In genomic region chr1:97919568-97920261, GRCh38 we compare ENCODE assay signal across 8 cellular contexts. TPM values are rescaled to one million over a fixed set of nuclear protein-coding genes. Genes with fewer than 3 reads are reported as not detected.
DNase-seq lines count a peak whose midpoint lies in the region; ATAC-seq and TF ChIP-seq lines count a peak whose summit lies in the region.

No MANE protein-coding gene starts in this region.

- H3K79me2 ChIP-seq in PC-3 (ENCODE audit: low read length), result peaks cover 49% of the 10 kb centered on the region

- H3K9ac ChIP-seq in PC-3 (ENCODE audit: low read length), result peak overlapping the region; percentile 70

- TF ChIP-seq CTCF in GM20000 (IDR thresholded peaks at IDR 0.05; ENCODE audit: extremely low read depth, missing control alignments), result no peak
- TF ChIP-seq CTCF in PC-3 (conservative IDR thresholded peaks at IDR 0.05; ENCODE audit: low read depth, low read length), result no peak
- no peak for TF ChIP-seq CTCF in endothelial cell (IDR thresholded peaks at IDR 0.05; ENCODE audit: unreplicated experiment)

- H2AFZ ChIP-seq in PC-3 (ENCODE audit: low read length), result peak overlapping the region; percentile 89

- no peaks in the 10 kb centered on the region for H3K27me3 ChIP-seq in PC-3 (ENCODE audit: low read length)

- no peaks in the 10 kb centered on the region for H3K36me3 ChIP-seq in PC-3 (ENCODE audit: low read depth, low read length)

- ATAC-seq in PC-3, result no peak
- no peak for ATAC-seq in HG02571 (IDR thresholded peaks at IDR 0.05; ENCODE audit: unreplicated experiment)
- ATAC-seq in GM18502 (IDR thresholded peaks at IDR 0.05; ENCODE audit: poor library complexity, unreplicated experiment), result no peak

- H3K36me3 Mint-ChIP-seq in endothelial cell (ENCODE audit: low read depth, unreplicated experiment), result no peaks in the 10 kb centered on the region

- no TSS peak for BruUV-seq in PC-3 (replicated peaks; lab: Mats Ljungman, UMichigan)

- H3K4me3 Mint-ChIP-seq in endothelial cell (ENCODE audit: unreplicated experiment), result peak overlapping the region; percentile 92

- no peaks in the 10 kb centered on the region for H3K27me3 Mint-ChIP-seq in endothelial cell (ENCODE audit: unreplicated experiment)

- peak overlapping the region; percentile 88 for H3K4me2 ChIP-seq in PC-3 (ENCODE audit: low read length)

- H3K4me1 Mint-ChIP-seq in endothelial cell (ENCODE audit: unreplicated experiment), result peaks cover 9% of the 10 kb centered on the region

- DNase-seq in GM20000 (ENCODE audit: low spot score), result peak; percentile 10
- peak; percentile 53 for DNase-seq in PC-3
- DNase-seq in endothelial cell (ENCODE audit: low spot score), result no peak
- peak; percentile 58 for DNase-seq in pons (ENCODE audit: low spot score)
- DNase-seq in stimulated activated CD4-positive, alpha-beta T cell treated with anti-CD3 and anti-CD28 coated beads, Interleukin-4, amount 100 ng/mL, for 1 hour, result no peak
- DNase-seq in NCI-H2171 treated with DMSO at 0.1 percent for 48 hours (lab: John Stamatoyannopoulos, UW), result no peak

- H3F3A ChIP-seq in PC-3 (ENCODE audit: low read length, unreplicated experiment), result no peaks in the 10 kb centered on the region

- POLR2A ChIA-PET in PC-3 (lab: Charles Lee; ENCODE audit: unreplicated experiment), result interaction anchor here (0.6 to 0.7 kb wide), 3 partner anchors 12 to 111 kb away, joined by 3 read pairs; no protein-coding TSS in a partner anchor

- no peaks in the 10 kb centered on the region for H3K9me3 Mint-ChIP-seq in endothelial cell (ENCODE audit: unreplicated experiment)

- H3K4me1 ChIP-seq in PC-3 (ENCODE audit: insufficient read depth, low read length), result peaks cover 24% of the 10 kb centered on the region

- CTCF ChIA-PET in PC-3 (lab: Charles Lee), result interaction anchor here (0.6 kb wide), 1 partner anchor 18 kb away, joined by 3 read pairs; no protein-coding TSS in a partner anchor

- intact Hi-C loops in PC-3 (cut with micrococcal nuclease), result loop anchor here (2.0 to 10.0 kb wide), 7 partner anchors 17 to 405 kb away; no protein-coding TSS in a partner anchor

- peak overlapping the region; percentile 84 for H3K4me3 ChIP-seq in PC-3 (ENCODE audit: low read length)

- no peak overlapping the region for H3K27ac ChIP-seq in PC-3 (ENCODE audit: low read length)

- no peaks in the 10 kb centered on the region for H4K20me1 ChIP-seq in PC-3 (ENCODE audit: low read length)

- no peaks in the 10 kb centered on the region for H3K9me3 ChIP-seq in PC-3 (ENCODE audit: low read length)

- no peaks in the 10 kb centered on the region for H3K9me2 ChIP-seq in PC-3 (replicated peaks; ENCODE audit: low read length)

- H3K27ac Mint-ChIP-seq in endothelial cell (ENCODE audit: unreplicated experiment), result no peak overlapping the region

RNA-seq across cellular contexts. Expression of gene DPYD, which starts 1.1 kb away (rescaled TPM):
- total RNA-seq in PC-3 (2014; rRNA removed) (11.7 and 12.8 TPM in 2 replicates), endothelial cell (ENCODE audit: unreplicated experiment) (3.4 TPM)

Comparison
In these comparisons a context has a peak if more than half of its experiments do, and no peak if none do; other contexts are left out.
1. DNase-seq: peak in GM20000 (single experiment), PC-3 (single experiment) and pons (single experiment); none in endothelial cell (single experiment), stimulated activated CD4-positive, alpha-beta T cell treated with anti-CD3 and anti-CD28 coated beads, Interleukin-4, amount 100 ng/mL, for 1 hour (single experiment) and NCI-H2171 treated with DMSO at 0.1 percent for 48 hours (single experiment).